Comparison of ENCODE assay signal across 12 cellular contexts in the genomic region with DNA sequence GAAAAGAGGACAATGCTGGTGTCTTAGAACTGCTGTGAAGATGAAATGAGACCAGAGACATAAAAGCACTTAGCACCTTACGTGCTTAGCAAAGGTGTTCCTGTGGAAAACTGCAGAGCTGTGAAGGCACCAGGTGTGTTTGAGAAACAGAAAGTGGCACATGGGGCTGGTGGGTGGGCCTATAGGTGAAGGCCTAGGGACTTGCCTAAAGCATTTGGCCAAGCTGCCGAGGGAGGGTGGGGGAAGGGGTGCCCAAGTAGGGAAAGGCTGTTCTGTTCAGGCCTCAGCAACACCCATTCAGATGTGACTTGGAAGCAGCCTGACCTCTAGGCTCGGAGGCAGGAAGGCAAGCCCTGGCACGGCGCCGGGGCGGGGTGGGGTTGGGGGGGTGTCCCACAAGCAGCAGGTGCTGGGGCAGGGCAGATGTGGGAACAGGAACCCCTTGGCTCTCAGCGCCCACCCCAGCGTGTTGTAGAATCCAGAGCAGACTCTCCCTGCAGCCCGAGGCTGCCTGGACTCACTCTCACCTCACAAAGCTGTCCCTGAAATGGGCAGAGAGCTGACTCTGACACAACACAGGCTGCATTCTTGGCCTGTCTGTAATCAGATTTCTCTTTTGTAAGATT.
DNase-seq lines count a peak whose midpoint lies in the region; ATAC-seq, FAIRE-seq and TF ChIP-seq lines count a peak whose summit lies in the region.
"Had no signal": no experiment of that assay in that cellular context is flagged by ENCODE, and none has a peak within 500 bp of the region (broad histone marks: within the 10 kb centered on the region; RNA-seq: fewer than 3 reads in every experiment).

No MANE protein-coding gene starts in this region.

- no peak overlapping the region for H2AFZ ChIP-seq in HepG2 (ENCODE audit: low read length)

- TF ChIP-seq RAD21 in HepG2 (CRISPR knock-in tag; IDR thresholded peaks at IDR 0.05): no peak

- TF ChIP-seq CTCF in HepG2 (CRISPR knock-in tag; IDR thresholded peaks at IDR 0.05) (no peak), right lobe of liver (IDR thresholded peaks at IDR 0.05) (no peak), vagina (IDR thresholded peaks at IDR 0.05) (no peak)

- H3K9ac ChIP-seq in HepG2 (ENCODE audit: insufficient read depth, low read depth, low read length): no peak overlapping the region

- WGBS in HepG2 (ENCODE audit: low lambda C conversion rate): 59% methylated on average over 8 of the region's 10 CpGs
- 83% methylated on average over 1 of the region's 10 CpGs for whole genome bisulfite sequencing in right lobe of liver (ENCODE audit: insufficient coverage, low coverage, low lambda C conversion rate, missing lambda C conversion rate)

- no peak overlapping the region for H3K4me3 ChIP-seq in HepG2 (replicated peaks in 1 of 3; ENCODE audit: insufficient read depth in 1 of 3, low read depth in 2 of 3, low read length in 3 of 3)
- no peak overlapping the region for H3K4me3 ChIP-seq in right lobe of liver
- no peak overlapping the region for H3K4me3 ChIP-seq in vagina

- CTCF ChIA-PET in HepG2 (lab: Yijun Ruan, JAX; ENCODE audit: low intra/inter-chr PET ratio, low total read pairs): no interaction called here

- H3K79me2 ChIP-seq in HepG2 (ENCODE audit: insufficient read depth, low read length): no peaks in the 10 kb centered on the region

- H3K27me3 ChIP-seq in HepG2 (ENCODE audit: control insufficient read depth in 1 of 2, insufficient read depth in 2 of 2, low read length in 2 of 2): peaks cover 4 to 8% of the 10 kb centered on the region in 2 experiments; a peak in 2 of 5 replicates
- no peaks in the 10 kb centered on the region for H3K27me3 ChIP-seq in right lobe of liver
- H3K27me3 ChIP-seq in vagina: no peaks in the 10 kb centered on the region

- POLR2A ChIA-PET in HepG2 (lab: Yijun Ruan, JAX): no interaction called here

- in situ Hi-C loops in HepG2 (cut with HindIII; ENCODE audit: extremely low pct_ligation_motif_present, low pct_unique_long_range_greater_than_20kb): no loop called here

- ATAC-seq in HepG2 (peak; percentile 49), right lobe of liver (no peak), HG02973 (IDR thresholded peaks at IDR 0.05; ENCODE audit: unreplicated experiment) (no peak)
- ATAC-seq: activated CD4-positive, alpha-beta T cell treated with anti-CD3 and anti-CD28 coated beads for 36 hours had no signal

- FAIRE-seq in HepG2 (lab: Jason Lieb, UNC): no peak

- no TSS peak for BruUV-seq in HepG2 (replicated peaks; lab: Mats Ljungman, UMichigan)

- H3K9me3 ChIP-seq in HepG2 (ENCODE audit: low read length) (no peaks in the 10 kb centered on the region), right lobe of liver (no peaks in the 10 kb centered on the region), vagina (no peaks in the 10 kb centered on the region)

- H3K4me2 ChIP-seq in HepG2 (ENCODE audit: low read depth, low read length): peak overlapping the region; percentile 16; the same call in 1 of the 2 replicates

- no peaks in the 10 kb centered on the region for H3K36me3 ChIP-seq in HepG2 (replicated peaks in 1 of 2; ENCODE audit: control insufficient read depth in 1 of 2, insufficient read depth in 2 of 2, low read length in 2 of 2)
- no peaks in the 10 kb centered on the region for H3K36me3 ChIP-seq in right lobe of liver
- no peaks in the 10 kb centered on the region for H3K36me3 ChIP-seq in vagina

- intact Hi-C loops in HepG2 (cut with micrococcal nuclease; ENCODE audit: unreplicated experiment) (no loop called here), right lobe of liver (cut with DNase I) (no loop called here), vagina (cut with DNase I) (no loop called here)

- no peak for DNase-seq in HepG2 (ENCODE audit: low spot score)
- DNase-seq in right lobe of liver: no peak
- DNase-seq in NCI-H510A treated with DMSO at 0.1 percent for 48 hours (lab: John Stamatoyannopoulos, UW): peak; percentile 80
- peak; percentile 92 for DNase-seq in islet precursor cell
- no peak for DNase-seq in HK-2 (ENCODE audit: unreplicated experiment)
- DNase-seq in NCI-H187 (lab: John Stamatoyannopoulos, UW): no peak
- no peak for DNase-seq in vagina (ENCODE audit: extremely low spot score in 2 of 2)
- DNase-seq: activated CD4-positive, alpha-beta T cell treated with anti-CD3 and anti-CD28 coated beads for 36 hours; effector CD4-positive, alpha-beta T cell; IMR-90; SHP77 treated with DMSO at 0.1 percent for 48 hours had no signal

- H4K20me1 ChIP-seq in HepG2 (ENCODE audit: insufficient read depth, low read length): no peaks in the 10 kb centered on the region

- H3K4me1 ChIP-seq in HepG2 (ENCODE audit: insufficient read depth, low read length): peaks cover 10% of the 10 kb centered on the region; the same call in 1 of the 2 replicates
- no peaks in the 10 kb centered on the region for H3K4me1 ChIP-seq in right lobe of liver
- H3K4me1 ChIP-seq in vagina: no peaks in the 10 kb centered on the region

- TF ChIP-seq EP300 in HepG2 (IDR thresholded peaks at IDR 0.05; ENCODE audit: low read depth in 2 of 2, low read length in 2 of 2) (no peak), HepG2 (CRISPR knock-in tag; IDR thresholded peaks at IDR 0.05; ENCODE audit: borderline replicate concordance) (no peak)

- no peak overlapping the region for H3K27ac ChIP-seq in HepG2 (ENCODE audit: extremely low read length, insufficient read depth, low read length)
- no peak overlapping the region for H3K27ac ChIP-seq in right lobe of liver
- H3K27ac ChIP-seq in vagina: no peak overlapping the region

- TF ChIP-seq POLR2A in HepG2 (IDR thresholded peaks at IDR 0.05; ENCODE audit: insufficient read depth in 1 of 2, low read depth in 2 of 2, low read length in 2 of 2): no peak
- no peak for TF ChIP-seq POLR2A in right lobe of liver (IDR thresholded peaks at IDR 0.05)
- no peak for TF ChIP-seq POLR2A in vagina (IDR thresholded peaks at IDR 0.05)

TF ChIP-seq in HepG2, 621 proteins besides CTCF, POLR2A, EP300 and RAD21:
- TF ChIP-seq GATAD2A (CRISPR knock-in tag; IDR thresholded peaks at IDR 0.05) (no peak), ZMYM2 (CRISPR knock-in tag; IDR thresholded peaks at IDR 0.05) (no peak), KLF16 (CRISPR knock-in tag; IDR thresholded peaks at IDR 0.05) (no peak), ZNF326 (CRISPR knock-in tag; IDR thresholded peaks at IDR 0.05; ENCODE audit: borderline replicate concordance) (no peak), IKZF1 (IDR thresholded peaks at IDR 0.05) (no peak), ZNF773 (CRISPR knock-in tag; IDR thresholded peaks at IDR 0.05; ENCODE audit: borderline replicate concordance) (no peak), HES4 (CRISPR knock-in tag; IDR thresholded peaks at IDR 0.05; ENCODE audit: borderline replicate concordance) (no peak), ELF3 (CRISPR knock-in tag; IDR thresholded peaks at IDR 0.05) (no peak), ZNF567 (CRISPR knock-in tag; IDR thresholded peaks at IDR 0.05; ENCODE audit: borderline replicate concordance) (no peak), ZNF629 (CRISPR knock-in tag; conservative IDR thresholded peaks at IDR 0.05) (no peak), DPF2 (CRISPR knock-in tag; IDR thresholded peaks at IDR 0.05; ENCODE audit: borderline replicate concordance, low read depth) (no peak)
- TF ChIP-seq, protein P1, sequence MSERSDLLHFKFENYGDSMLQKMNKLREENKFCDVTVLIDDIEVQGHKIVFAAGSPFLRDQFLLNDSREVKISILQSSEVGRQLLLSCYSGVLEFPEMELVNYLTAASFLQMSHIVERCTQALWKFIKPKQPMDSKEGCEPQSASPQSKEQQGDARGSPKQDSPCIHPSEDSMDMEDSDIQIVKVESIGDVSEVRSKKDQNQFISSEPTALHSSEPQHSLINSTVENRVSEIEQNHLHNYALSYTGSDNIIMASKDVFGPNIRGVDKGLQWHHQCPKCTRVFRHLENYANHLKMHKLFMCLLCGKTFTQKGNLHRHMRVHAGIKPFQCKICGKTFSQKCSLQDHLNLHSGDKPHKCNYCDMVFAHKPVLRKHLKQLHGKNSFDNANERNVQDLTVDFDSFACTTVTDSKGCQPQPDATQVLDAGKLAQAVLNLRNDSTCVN (CRISPR knock-in tag; IDR thresholded peaks at IDR 0.05; ENCODE audit: borderline replicate concordance): no peak

Comparison
In these comparisons a context has a peak if more than half of its experiments do, and no peak if none do; other contexts are left out.
1. DNase-seq: peak in NCI-H510A treated with DMSO at 0.1 percent for 48 hours (single experiment) and islet precursor cell (single experiment); none in HepG2 (single experiment), right lobe of liver (0 of 3), HK-2 (single experiment), NCI-H187 (0 of 2) and vagina (0 of 2).